ENCODE assay signal across 1 cellular context in the genomic region with DNA sequence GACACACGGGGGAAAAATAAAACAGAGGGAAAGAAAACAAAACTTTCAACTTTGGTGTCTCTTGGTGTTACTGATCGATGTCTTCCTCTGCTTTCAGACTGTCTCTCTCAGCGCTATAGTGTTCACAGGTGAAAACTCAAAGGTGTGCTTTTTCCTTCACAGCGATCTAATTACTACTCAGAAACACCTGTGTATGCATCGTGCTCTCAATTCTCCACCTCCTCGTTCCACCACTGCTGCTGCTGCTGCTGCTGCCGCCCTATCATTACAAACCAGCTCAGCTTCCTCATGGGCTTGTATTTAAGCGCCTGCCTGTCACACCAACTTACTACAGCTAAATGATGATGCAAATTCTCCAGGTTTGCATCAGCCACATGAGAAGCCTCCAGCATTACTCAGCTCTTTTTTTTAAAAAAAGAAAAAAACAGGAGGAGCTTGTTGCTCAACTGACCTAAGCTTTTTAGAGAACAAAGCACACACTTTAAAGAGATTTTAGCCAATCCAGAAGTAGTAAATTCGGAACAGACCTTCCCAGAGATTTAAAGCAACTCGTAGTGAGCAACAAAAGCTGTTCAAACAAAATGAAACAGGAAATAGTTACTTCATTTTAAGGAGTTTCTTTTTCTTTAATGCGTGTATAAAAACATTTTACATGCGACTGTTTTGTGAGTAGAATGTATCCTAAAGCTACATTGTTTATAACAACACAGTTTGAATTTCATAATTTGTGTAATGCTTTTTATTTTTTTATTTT.
TF ChIP-seq lines count a peak whose summit lies in the region.

Gene SLC7A11 (minus strand): TSS at position 274 of the 754 bp plus-strand sequence. CDS start 280 bp downstream, outside the sequence.

TF ChIP-seq in HCT116, 20 proteins besides CTCF, POLR2A, EP300 and RAD21 (continued from another document):
- peak; percentile 91 for TF ChIP-seq ATF3 (IDR thresholded peaks at IDR 0.05)
- TF ChIP-seq SRF (IDR thresholded peaks at IDR 0.05; ENCODE audit: low read depth), result no peak
- no peak for TF ChIP-seq TCF7L2 (IDR thresholded peaks at IDR 0.05; ENCODE audit: borderline replicate concordance, extremely low read depth, insufficient read depth, insufficient read length)
- no peak for TF ChIP-seq ZNF274 (IDR thresholded peaks at IDR 0.05; ENCODE audit: low read depth, low read length)
- peak; percentile 98 for TF ChIP-seq CEBPB (IDR thresholded peaks at IDR 0.05; ENCODE audit: low read depth)
- TF ChIP-seq, protein P1, sequence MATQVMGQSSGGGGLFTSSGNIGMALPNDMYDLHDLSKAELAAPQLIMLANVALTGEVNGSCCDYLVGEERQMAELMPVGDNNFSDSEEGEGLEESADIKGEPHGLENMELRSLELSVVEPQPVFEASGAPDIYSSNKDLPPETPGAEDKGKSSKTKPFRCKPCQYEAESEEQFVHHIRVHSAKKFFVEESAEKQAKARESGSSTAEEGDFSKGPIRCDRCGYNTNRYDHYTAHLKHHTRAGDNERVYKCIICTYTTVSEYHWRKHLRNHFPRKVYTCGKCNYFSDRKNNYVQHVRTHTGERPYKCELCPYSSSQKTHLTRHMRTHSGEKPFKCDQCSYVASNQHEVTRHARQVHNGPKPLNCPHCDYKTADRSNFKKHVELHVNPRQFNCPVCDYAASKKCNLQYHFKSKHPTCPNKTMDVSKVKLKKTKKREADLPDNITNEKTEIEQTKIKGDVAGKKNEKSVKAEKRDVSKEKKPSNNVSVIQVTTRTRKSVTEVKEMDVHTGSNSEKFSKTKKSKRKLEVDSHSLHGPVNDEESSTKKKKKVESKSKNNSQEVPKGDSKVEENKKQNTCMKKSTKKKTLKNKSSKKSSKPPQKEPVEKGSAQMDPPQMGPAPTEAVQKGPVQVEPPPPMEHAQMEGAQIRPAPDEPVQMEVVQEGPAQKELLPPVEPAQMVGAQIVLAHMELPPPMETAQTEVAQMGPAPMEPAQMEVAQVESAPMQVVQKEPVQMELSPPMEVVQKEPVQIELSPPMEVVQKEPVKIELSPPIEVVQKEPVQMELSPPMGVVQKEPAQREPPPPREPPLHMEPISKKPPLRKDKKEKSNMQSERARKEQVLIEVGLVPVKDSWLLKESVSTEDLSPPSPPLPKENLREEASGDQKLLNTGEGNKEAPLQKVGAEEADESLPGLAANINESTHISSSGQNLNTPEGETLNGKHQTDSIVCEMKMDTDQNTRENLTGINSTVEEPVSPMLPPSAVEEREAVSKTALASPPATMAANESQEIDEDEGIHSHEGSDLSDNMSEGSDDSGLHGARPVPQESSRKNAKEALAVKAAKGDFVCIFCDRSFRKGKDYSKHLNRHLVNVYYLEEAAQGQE (IDR thresholded peaks at IDR 0.05; ENCODE audit: low read depth), result no peak
- TF ChIP-seq POLR2AphosphoS5 (IDR thresholded peaks at IDR 0.05; ENCODE audit: low read depth, low read length), result peak; percentile 85
- TF ChIP-seq EZH2 (IDR thresholded peaks at IDR 0.05), result no peak
- no peak for TF ChIP-seq ZFX (IDR thresholded peaks at IDR 0.05)
